ENCODE assay signal across 1 cellular context in the genomic region with DNA sequence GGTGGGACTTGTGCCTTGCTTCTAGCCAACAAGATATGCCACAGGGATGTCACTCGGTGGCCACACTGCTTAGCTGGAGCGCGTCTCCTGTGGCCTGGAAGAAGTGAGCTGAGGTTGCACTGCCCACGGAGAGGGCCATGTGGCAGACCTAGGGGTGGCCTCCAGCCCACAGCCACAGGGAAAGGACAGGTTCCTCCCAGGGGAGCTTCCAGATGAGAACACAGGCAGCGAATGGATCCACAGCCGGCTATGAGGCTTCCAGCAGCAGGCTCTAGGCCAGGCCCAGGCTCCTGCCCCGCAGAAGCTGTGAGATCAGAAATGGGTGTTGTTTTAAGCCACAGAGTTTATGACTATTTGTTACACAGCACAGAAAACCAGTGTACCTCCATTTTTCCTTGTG.
A peak's percentile ranks its signal among the peaks of the same experiment; 100 is the strongest.
TF ChIP-seq lines count a peak whose summit lies in the region.

No MANE protein-coding gene starts in this region.

TF ChIP-seq in K562, 482 proteins besides CTCF, POLR2A, EP300 and RAD21:
- TF ChIP-seq NFIX (CRISPR knock-in tag; IDR thresholded peaks at IDR 0.05; ENCODE audit: low read depth) = no peak
- TF ChIP-seq ZNF384 (IDR thresholded peaks at IDR 0.05; ENCODE audit: low read depth, low read length) = no peak
- no peak for TF ChIP-seq ZNF408 (CRISPR knock-in tag; IDR thresholded peaks at IDR 0.05; ENCODE audit: low read depth)
- TF ChIP-seq GTF2E2 (tag; IDR thresholded peaks at IDR 0.05) = no peak
- TF ChIP-seq SRSF1 (IDR thresholded peaks at IDR 0.05; ENCODE audit: low read depth, low read length) = no peak
- TF ChIP-seq, protein P1, sequence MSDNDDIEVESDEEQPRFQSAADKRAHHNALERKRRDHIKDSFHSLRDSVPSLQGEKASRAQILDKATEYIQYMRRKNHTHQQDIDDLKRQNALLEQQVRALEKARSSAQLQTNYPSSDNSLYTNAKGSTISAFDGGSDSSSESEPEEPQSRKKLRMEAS (CRISPR knock-in tag; IDR thresholded peaks at IDR 0.05) = peak; percentile 7; the same call in 1 of the 2 replicates
